ENCODE assay signal across 27 cellular contexts in genomic region chr10:91571671-91572070, GRCh38.
"Had no signal": no experiment of that assay in that cellular context is flagged by ENCODE, and none has a peak within 500 bp of the region (broad histone marks: within the 10 kb centered on the region; RNA-seq: fewer than 3 reads in every experiment).

No MANE protein-coding gene starts in this region.

- H3K4me1 ChIP-seq: adrenal gland, pancreas, prostate gland, uterus had no signal

- H3K27me3 ChIP-seq: adrenal gland, brain microvascular endothelial cell, gastroesophageal sphincter, hepatocyte, pancreas, sigmoid colon, uterus had no signal

- H3K4me1 Mint-ChIP-seq: naive B cell; stimulated activated effector memory CD8-positive, alpha-beta T cell treated with anti-CD3 and anti-CD28 coated beads, Interleukin-12 subunit alpha, Interleukin-12 subunit beta, amount 100 ng/mL, for 72 hours had no signal

- H3K4me3 Mint-ChIP-seq: activated CD4-positive, alpha-beta T cell treated with anti-CD3 and anti-CD28 coated beads for 36 hours; activated naive CD8-positive, alpha-beta T cell; effector memory CD8-positive, alpha-beta T cell; naive B cell; stimulated activated effector memory CD8-positive, alpha-beta T cell treated with anti-CD3 and anti-CD28 coated beads, Interleukin-12 subunit alpha, Interleukin-12 subunit beta, amount 100 ng/mL, for 72 hours; stimulated activated naive CD8-positive, alpha-beta T cell treated with anti-CD3 and anti-CD28 coated beads, Interleukin-15, Interleukin-2, amounts not matched to agents 100 ng/mL and 50 ng/mL, for 24 hours had no signal

- H3K27me3 Mint-ChIP-seq: activated naive CD8-positive, alpha-beta T cell had no signal

- H3K27ac Mint-ChIP-seq: activated CD4-positive, alpha-beta T cell treated with anti-CD3 and anti-CD28 coated beads for 36 hours; activated naive CD8-positive, alpha-beta T cell; effector memory CD8-positive, alpha-beta T cell; naive B cell; stimulated activated effector memory CD8-positive, alpha-beta T cell treated with anti-CD3 and anti-CD28 coated beads, Interleukin-12 subunit alpha, Interleukin-12 subunit beta, amount 100 ng/mL, for 72 hours; stimulated activated naive CD8-positive, alpha-beta T cell treated with anti-CD3 and anti-CD28 coated beads, Interleukin-15, Interleukin-2, amounts not matched to agents 100 ng/mL and 50 ng/mL, for 24 hours had no signal

- H3K27ac ChIP-seq: adrenal gland, brain microvascular endothelial cell, gastroesophageal sphincter, hepatocyte, pancreas, prostate gland, sigmoid colon, thoracic aorta, uterus had no signal

- DNase-seq: activated CD4-positive, alpha-beta T cell treated with anti-CD3 and anti-CD28 coated beads for 36 hours; activated CD4-positive, CD25-positive, alpha-beta regulatory T cell; activated effector memory CD4-positive, alpha-beta T cell treated with Interleukin-2 at 50 U/mL for 16 hours; activated naive CD4-positive, alpha-beta T cell treated with Interleukin-2 at 50 U/mL for 16 hours; adrenal gland; aorta; brain microvascular endothelial cell; cortex of kidney; effector memory CD8-positive, alpha-beta T cell; islet precursor cell; left cardiac atrium; mammary epithelial cell; naive B cell; pancreas; sigmoid colon; small intestine; stimulated activated CD4-positive, alpha-beta T cell treated with anti-CD3 and anti-CD28 coated beads, Interleukin-4, amount 100 ng/mL, for 24 hours; trophoblast cell; uterus had no signal

- H3K9me3 Mint-ChIP-seq: effector memory CD8-positive, alpha-beta T cell; stimulated activated effector memory CD8-positive, alpha-beta T cell treated with anti-CD3 and anti-CD28 coated beads, Interleukin-12 subunit alpha, Interleukin-12 subunit beta, amount 100 ng/mL, for 72 hours; stimulated activated naive CD8-positive, alpha-beta T cell treated with anti-CD3 and anti-CD28 coated beads, Interleukin-15, Interleukin-2, amounts not matched to agents 100 ng/mL and 50 ng/mL, for 24 hours had no signal

- H3K36me3 ChIP-seq: adrenal gland, brain microvascular endothelial cell, gastroesophageal sphincter, pancreas, prostate gland, sigmoid colon, thoracic aorta, uterus had no signal

- H3K36me3 Mint-ChIP-seq: naive B cell; stimulated activated effector memory CD8-positive, alpha-beta T cell treated with anti-CD3 and anti-CD28 coated beads, Interleukin-12 subunit alpha, Interleukin-12 subunit beta, amount 100 ng/mL, for 72 hours had no signal

- ATAC-seq: activated CD4-positive, alpha-beta T cell treated with anti-CD3 and anti-CD28 coated beads for 36 hours; effector memory CD8-positive, alpha-beta T cell; esophagus mucosa; gastroesophageal sphincter; left cardiac atrium; pancreas; stimulated activated effector memory CD8-positive, alpha-beta T cell treated with anti-CD3 and anti-CD28 coated beads, Interleukin-12 subunit alpha, Interleukin-12 subunit beta, amount 100 ng/mL, for 72 hours had no signal

- H3K9me3 ChIP-seq: adrenal gland, gastroesophageal sphincter, pancreas, prostate gland, sigmoid colon, thoracic aorta, uterus had no signal

- H3K4me3 ChIP-seq: adrenal gland, gastroesophageal sphincter, hepatocyte, pancreas, prostate gland, sigmoid colon, thoracic aorta, uterus had no signal
